Comparison of ENCODE assay signal across 1 cellular context in the genomic region with DNA sequence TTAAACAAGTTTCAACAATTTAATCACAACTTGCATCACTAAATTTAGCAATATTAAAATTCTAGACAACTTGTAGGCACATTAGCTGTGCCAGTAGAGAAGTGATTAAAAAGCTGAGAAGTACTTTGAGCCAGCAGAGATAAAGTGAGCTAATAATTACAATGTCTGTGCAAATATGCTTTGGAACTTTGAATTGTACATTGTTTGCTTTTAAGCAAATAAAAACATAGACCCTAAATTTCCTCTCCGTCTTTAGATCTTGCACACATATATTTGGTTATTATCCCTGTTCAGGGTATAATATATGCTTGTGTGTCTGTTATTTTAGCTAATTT.
A peak's percentile ranks its signal among the peaks of the same experiment; 100 is the strongest.
TF ChIP-seq lines count a peak whose summit lies in the region.

No MANE protein-coding gene starts in this region.

TF ChIP-seq in HepG2, 621 proteins besides CTCF, POLR2A, EP300 and RAD21 (continued from another document and continues in another):
- no peak for TF ChIP-seq SNAPC4 (CRISPR knock-in tag; IDR thresholded peaks at IDR 0.05)
- no peak for TF ChIP-seq ZBTB21 (CRISPR knock-in tag; IDR thresholded peaks at IDR 0.05)
- no peak for TF ChIP-seq ZNF101 (CRISPR knock-in tag; IDR thresholded peaks at IDR 0.05; ENCODE audit: borderline replicate concordance, low read depth)
- TF ChIP-seq, protein P1, sequence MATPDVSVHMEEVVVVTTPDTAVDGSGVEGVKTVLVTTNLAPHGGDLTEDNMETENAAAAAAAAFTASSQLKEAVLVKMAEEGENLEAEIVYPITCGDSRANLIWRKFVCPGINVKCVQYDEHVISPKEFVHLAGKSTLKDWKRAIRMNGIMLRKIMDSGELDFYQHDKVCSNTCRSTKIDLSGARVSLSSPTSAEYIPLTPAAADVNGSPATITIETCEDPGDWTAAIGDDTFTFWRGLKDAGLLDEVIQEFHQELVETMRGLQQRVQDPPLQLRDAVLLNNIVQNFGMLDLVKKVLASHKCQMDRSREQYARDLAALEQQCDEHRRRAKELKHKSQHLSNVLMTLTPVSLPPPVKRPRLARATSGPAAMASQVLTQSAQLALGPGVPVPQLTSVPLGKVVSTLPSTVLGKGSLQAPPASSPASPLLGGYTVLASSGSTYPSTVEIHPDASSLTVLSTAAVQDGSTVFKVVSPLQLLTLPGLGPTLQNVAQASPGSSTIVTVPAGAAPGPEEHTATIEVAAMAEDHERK (CRISPR knock-in tag; IDR thresholded peaks at IDR 0.05; ENCODE audit: low read depth): no peak
- TF ChIP-seq MAFG (CRISPR knock-in tag; IDR thresholded peaks at IDR 0.05): no peak
- TF ChIP-seq ZNF513 (CRISPR knock-in tag; conservative IDR thresholded peaks at IDR 0.05): no peak
- TF ChIP-seq ZNF281 (CRISPR knock-in tag; IDR thresholded peaks at IDR 0.05; ENCODE audit: borderline replicate concordance): no peak
- no peak for TF ChIP-seq NRL (CRISPR knock-in tag; IDR thresholded peaks at IDR 0.05; ENCODE audit: borderline replicate concordance)
- TF ChIP-seq, protein P2, sequence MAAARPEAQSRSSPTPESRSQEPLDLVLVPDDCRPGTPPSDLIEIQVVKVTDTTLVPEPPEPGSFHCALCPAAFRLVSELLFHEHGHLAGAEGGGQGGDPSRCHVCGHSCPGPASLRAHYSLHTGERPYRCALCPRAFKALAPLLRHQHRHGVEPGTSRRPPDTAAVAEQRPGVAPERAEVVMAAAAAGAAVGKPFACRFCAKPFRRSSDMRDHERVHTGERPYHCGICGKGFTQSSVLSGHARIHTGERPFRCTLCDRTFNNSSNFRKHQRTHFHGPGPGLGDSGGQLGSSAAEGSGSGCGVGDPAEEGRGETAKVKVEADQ (CRISPR knock-in tag; IDR thresholded peaks at IDR 0.05; ENCODE audit: borderline replicate concordance): no peak
- TF ChIP-seq CSRNP2 (CRISPR knock-in tag; conservative IDR thresholded peaks at IDR 0.05; ENCODE audit: low read depth): no peak
- no peak for TF ChIP-seq ZNF367 (CRISPR knock-in tag; IDR thresholded peaks at IDR 0.05; ENCODE audit: borderline replicate concordance)
- TF ChIP-seq HNRNPK (IDR thresholded peaks at IDR 0.05; ENCODE audit: low read depth, low read length, poor library complexity, severe bottlenecking): no peak
- no peak for TF ChIP-seq EEA1 (CRISPR knock-in tag; IDR thresholded peaks at IDR 0.05; ENCODE audit: borderline replicate concordance)
- TF ChIP-seq NFE2L1 (CRISPR knock-in tag; IDR thresholded peaks at IDR 0.05; ENCODE audit: borderline replicate concordance): no peak
- TF ChIP-seq ZNF446 (CRISPR knock-in tag; IDR thresholded peaks at IDR 0.05): no peak
- no peak for TF ChIP-seq RBAK (CRISPR knock-in tag; IDR thresholded peaks at IDR 0.05)
- peak; percentile 84 for TF ChIP-seq HNF4A (CRISPR knock-in tag; IDR thresholded peaks at IDR 0.05)
- no peak for TF ChIP-seq ZNF781 (CRISPR knock-in tag; IDR thresholded peaks at IDR 0.05; ENCODE audit: borderline replicate concordance, not compliant biosample characterization)
- TF ChIP-seq ZZZ3 (CRISPR knock-in tag; IDR thresholded peaks at IDR 0.05; ENCODE audit: borderline replicate concordance): no peak
- no peak for TF ChIP-seq MTERF4 (CRISPR knock-in tag; IDR thresholded peaks at IDR 0.05)
- TF ChIP-seq AKNA (CRISPR knock-in tag; IDR thresholded peaks at IDR 0.05; ENCODE audit: borderline replicate concordance): no peak
- no peak for TF ChIP-seq SAFB2 (CRISPR knock-in tag; IDR thresholded peaks at IDR 0.05; ENCODE audit: borderline replicate concordance, low read depth)
- TF ChIP-seq ZNF414 (CRISPR knock-in tag; IDR thresholded peaks at IDR 0.05): no peak
- no peak for TF ChIP-seq NFATC3 (CRISPR knock-in tag; IDR thresholded peaks at IDR 0.05)
- no peak for TF ChIP-seq AKAP8 (CRISPR knock-in tag; IDR thresholded peaks at IDR 0.05)
- TF ChIP-seq, protein P3, sequence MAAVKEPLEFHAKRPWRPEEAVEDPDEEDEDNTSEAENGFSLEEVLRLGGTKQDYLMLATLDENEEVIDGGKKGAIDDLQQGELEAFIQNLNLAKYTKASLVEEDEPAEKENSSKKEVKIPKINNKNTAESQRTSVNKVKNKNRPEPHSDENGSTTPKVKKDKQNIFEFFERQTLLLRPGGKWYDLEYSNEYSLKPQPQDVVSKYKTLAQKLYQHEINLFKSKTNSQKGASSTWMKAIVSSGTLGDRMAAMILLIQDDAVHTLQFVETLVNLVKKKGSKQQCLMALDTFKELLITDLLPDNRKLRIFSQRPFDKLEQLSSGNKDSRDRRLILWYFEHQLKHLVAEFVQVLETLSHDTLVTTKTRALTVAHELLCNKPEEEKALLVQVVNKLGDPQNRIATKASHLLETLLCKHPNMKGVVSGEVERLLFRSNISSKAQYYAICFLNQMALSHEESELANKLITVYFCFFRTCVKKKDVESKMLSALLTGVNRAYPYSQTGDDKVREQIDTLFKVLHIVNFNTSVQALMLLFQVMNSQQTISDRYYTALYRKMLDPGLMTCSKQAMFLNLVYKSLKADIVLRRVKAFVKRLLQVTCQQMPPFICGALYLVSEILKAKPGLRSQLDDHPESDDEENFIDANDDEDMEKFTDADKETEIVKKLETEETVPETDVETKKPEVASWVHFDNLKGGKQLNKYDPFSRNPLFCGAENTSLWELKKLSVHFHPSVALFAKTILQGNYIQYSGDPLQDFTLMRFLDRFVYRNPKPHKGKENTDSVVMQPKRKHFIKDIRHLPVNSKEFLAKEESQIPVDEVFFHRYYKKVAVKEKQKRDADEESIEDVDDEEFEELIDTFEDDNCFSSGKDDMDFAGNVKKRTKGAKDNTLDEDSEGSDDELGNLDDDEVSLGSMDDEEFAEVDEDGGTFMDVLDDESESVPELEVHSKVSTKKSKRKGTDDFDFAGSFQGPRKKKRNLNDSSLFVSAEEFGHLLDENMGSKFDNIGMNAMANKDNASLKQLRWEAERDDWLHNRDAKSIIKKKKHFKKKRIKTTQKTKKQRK (IDR thresholded peaks at IDR 0.05; ENCODE audit: low read length): no peak
- no peak for TF ChIP-seq DR1 (CRISPR knock-in tag; IDR thresholded peaks at IDR 0.05)
- TF ChIP-seq ZNF34 (CRISPR knock-in tag; IDR thresholded peaks at IDR 0.05; ENCODE audit: borderline replicate concordance): no peak
